In the genomic region with DNA sequence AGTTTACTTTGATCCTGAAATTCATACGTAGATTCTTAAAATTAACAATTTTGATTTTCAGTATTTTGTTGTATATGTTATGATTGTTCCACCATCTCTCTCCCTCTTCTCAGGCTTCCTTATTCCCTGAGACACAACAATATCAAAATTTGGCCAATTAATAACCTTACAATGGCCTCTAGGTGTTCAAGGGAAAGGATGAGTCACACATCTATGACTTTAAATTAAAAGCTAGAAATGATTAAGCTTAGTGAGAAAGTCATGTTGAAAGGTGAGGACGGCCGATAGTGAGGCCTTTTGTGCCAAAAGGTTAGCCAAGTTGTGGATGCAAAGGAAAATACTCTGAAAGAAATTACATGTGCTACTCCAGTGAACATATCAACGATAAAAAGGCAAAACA, we compare ENCODE assay signal across 37 cellular contexts. TPM values are rescaled to one million over a fixed set of nuclear protein-coding genes. Genes with fewer than 3 reads are reported as not detected.
"Had no signal": no experiment of that assay in that cellular context is flagged by ENCODE, and none has a peak within 500 bp of the region (broad histone marks: within the 10 kb centered on the region; RNA-seq: fewer than 3 reads in every experiment).

No MANE protein-coding gene starts in this region.

- H3K27me3 ChIP-seq: adrenal gland, body of pancreas had no signal

- H3K36me3 Mint-ChIP-seq: activated CD4-positive, alpha-beta memory T cell treated with anti-CD3 and anti-CD28 coated beads for 36 hours; activated naive CD4-positive, alpha-beta T cell treated with anti-CD3 and anti-CD28 coated beads, Interleukin-2, amount 50 U/mL, for 72 hours; activated naive CD8-positive, alpha-beta T cell treated with anti-CD3 and anti-CD28 coated beads for 36 hours; T-cell had no signal

- H3K27ac Mint-ChIP-seq: activated B cell treated with CpG ODN at 0.5 μM for 24 hours; activated CD4-positive, alpha-beta memory T cell treated with anti-CD3 and anti-CD28 coated beads for 36 hours; activated CD4-positive, alpha-beta T cell treated with anti-CD3 and anti-CD28 coated beads, Interleukin-2, amount 10 ng/mL, durations not matched to agents 24 days and 14 days; activated CD8-positive, alpha-beta T cell treated with anti-CD3 and anti-CD28 coated beads for 36 hours; activated naive CD4-positive, alpha-beta T cell treated with anti-CD3 and anti-CD28 coated beads for 36 hours; activated naive CD4-positive, alpha-beta T cell treated with anti-CD3 and anti-CD28 coated beads, Interleukin-2, amount 50 U/mL, for 72 hours; activated naive CD8-positive, alpha-beta T cell treated with anti-CD3 and anti-CD28 coated beads for 36 hours; activated T-cell treated with anti-CD3 and anti-CD28 coated beads, Interleukin-2, amount 50 U/mL, for 72 hours; activated T-helper 1 cell treated with anti-CD3 and anti-CD28 coated beads, Interleukin-12 subunit alpha, Interleukin-12 subunit beta, Interleukin-2, Interleukin-4 antibody, amounts not matched to agents 30 ng/mL and 10 ng/mL and 1 ng/mL, durations not matched to agents 14 hours and 24 hours and 36 hours; activated T-helper 17 cell treated with anti-CD3 and anti-CD28 coated beads, Interleukin-2, amount 50 U/mL, for 72 hours; T-cell; T-helper 17 cell had no signal

- H3K4me1 ChIP-seq: adrenal gland, body of pancreas had no signal

- H3K4me1 Mint-ChIP-seq: activated B cell treated with CpG ODN at 0.5 μM for 24 hours; activated CD4-positive, alpha-beta T cell treated with anti-CD3 and anti-CD28 coated beads, Interleukin-2, amount 10 ng/mL, durations not matched to agents 24 days and 14 days; activated naive CD8-positive, alpha-beta T cell treated with anti-CD3 and anti-CD28 coated beads for 36 hours; activated T-helper 17 cell treated with anti-CD3 and anti-CD28 coated beads, Interleukin-2, amount 50 U/mL, for 72 hours; T-cell; T-helper 17 cell had no signal

- ATAC-seq: activated CD8-positive, alpha-beta T cell treated with anti-CD3 and anti-CD28 coated beads for 36 hours; activated naive CD4-positive, alpha-beta T cell treated with anti-CD3 and anti-CD28 coated beads, Interleukin-2, amount 50 U/mL, for 72 hours; activated T-cell treated with anti-CD3 and anti-CD28 coated beads, Interleukin-2, amount 50 U/mL, for 4 hours; activated T-cell treated with anti-CD3 and anti-CD28 coated beads, Interleukin-2, amount 50 U/mL, for 72 hours; activated T-helper 17 cell treated with anti-CD3 and anti-CD28 coated beads, Interleukin-2, amount 50 U/mL, for 72 hours; body of pancreas; T-cell; T-helper 17 cell had no signal

- H3K9me3 ChIP-seq: adrenal gland, body of pancreas had no signal

- H3K4me3 ChIP-seq: adrenal gland, body of pancreas had no signal

- H3K4me3 Mint-ChIP-seq: activated B cell treated with CpG ODN at 0.5 μM for 24 hours; activated CD4-positive, alpha-beta memory T cell treated with anti-CD3 and anti-CD28 coated beads for 36 hours; activated CD4-positive, alpha-beta T cell treated with anti-CD3 and anti-CD28 coated beads, Interleukin-2, amount 10 ng/mL, durations not matched to agents 24 days and 14 days; activated CD8-positive, alpha-beta T cell treated with anti-CD3 and anti-CD28 coated beads for 36 hours; activated naive CD4-positive, alpha-beta T cell treated with anti-CD3 and anti-CD28 coated beads for 36 hours; activated naive CD8-positive, alpha-beta T cell treated with anti-CD3 and anti-CD28 coated beads for 36 hours; activated T-cell treated with anti-CD3 and anti-CD28 coated beads, Interleukin-2, amount 50 U/mL, for 4 hours; activated T-cell treated with anti-CD3 and anti-CD28 coated beads, Interleukin-2, amount 50 U/mL, for 72 hours; activated T-helper 1 cell treated with anti-CD3 and anti-CD28 coated beads, Interleukin-12 subunit alpha, Interleukin-12 subunit beta, Interleukin-2, Interleukin-4 antibody, amounts not matched to agents 30 ng/mL and 10 ng/mL and 1 ng/mL, durations not matched to agents 14 hours and 24 hours and 36 hours; activated T-helper 17 cell treated with anti-CD3 and anti-CD28 coated beads, Interleukin-2, amount 50 U/mL, for 72 hours; T-cell; T-helper 17 cell had no signal

- FAIRE-seq: astrocyte, TTC549 had no signal

- H3K27ac ChIP-seq: adrenal gland, body of pancreas, VCaP had no signal

- H3K27me3 Mint-ChIP-seq: activated B cell treated with CpG ODN at 0.5 μM for 24 hours; activated CD4-positive, alpha-beta memory T cell treated with anti-CD3 and anti-CD28 coated beads for 36 hours; activated CD4-positive, alpha-beta T cell treated with anti-CD3 and anti-CD28 coated beads, Interleukin-2, amount 10 ng/mL, durations not matched to agents 24 days and 14 days; activated CD8-positive, alpha-beta T cell treated with anti-CD3 and anti-CD28 coated beads for 36 hours; T-cell; T-helper 17 cell had no signal

- H3K9me3 Mint-ChIP-seq: activated B cell treated with CpG ODN at 0.5 μM for 24 hours; activated CD4-positive, alpha-beta memory T cell treated with anti-CD3 and anti-CD28 coated beads for 36 hours; activated CD4-positive, alpha-beta T cell treated with anti-CD3 and anti-CD28 coated beads, Interleukin-2, amount 10 ng/mL, durations not matched to agents 24 days and 14 days; activated CD8-positive, alpha-beta T cell treated with anti-CD3 and anti-CD28 coated beads for 36 hours; activated naive CD4-positive, alpha-beta T cell treated with anti-CD3 and anti-CD28 coated beads for 36 hours; activated naive CD8-positive, alpha-beta T cell treated with anti-CD3 and anti-CD28 coated beads for 36 hours; activated T-cell treated with anti-CD3 and anti-CD28 coated beads, Interleukin-2, amount 50 U/mL, for 4 hours; activated T-cell treated with anti-CD3 and anti-CD28 coated beads, Interleukin-2, amount 50 U/mL, for 72 hours; activated T-helper 1 cell treated with anti-CD3 and anti-CD28 coated beads, Interleukin-12 subunit alpha, Interleukin-12 subunit beta, Interleukin-2, Interleukin-4 antibody, amounts not matched to agents 30 ng/mL and 10 ng/mL and 1 ng/mL, durations not matched to agents 14 hours and 24 hours and 36 hours; activated T-helper 17 cell treated with anti-CD3 and anti-CD28 coated beads, Interleukin-2, amount 50 U/mL, for 72 hours had no signal

- DNase-seq: activated B cell treated with CpG ODN at 0.5 μM for 24 hours; activated CD4-positive, alpha-beta memory T cell treated with anti-CD3 and anti-CD28 coated beads for 36 hours; activated CD4-positive, alpha-beta T cell treated with anti-CD3 and anti-CD28 coated beads for 4 hours; activated CD4-positive, alpha-beta T cell treated with anti-CD3 and anti-CD28 coated beads, Interleukin-2, amount 10 ng/mL, durations not matched to agents 24 days and 14 days; activated CD4-positive, alpha-beta T cell treated with anti-CD3 and anti-CD28 coated beads, Interleukin-2, amount 50 U/mL, for 1 hour; activated CD4-positive, alpha-beta T cell treated with anti-CD3 and anti-CD28 coated beads, Interleukin-2, amount 50 U/mL, for 4 hours; activated CD4-positive, CD25-positive, alpha-beta regulatory T cell treated with anti-CD3 and anti-CD28 coated beads, Interleukin-2, amount 50 U/mL, for 72 hours; activated CD8-positive, alpha-beta memory T cell treated with anti-CD3 and anti-CD28 coated beads, Interleukin-2, amount 50 U/mL, for 4 hours; activated CD8-positive, alpha-beta T cell treated with anti-CD3 and anti-CD28 coated beads for 36 hours; activated effector memory CD4-positive, alpha-beta T cell treated with anti-CD3 and anti-CD28 coated beads, Interleukin-2, amount 50 U/mL, for 16 hours; activated gamma-delta T cell treated with Interleukin-2 at 50 U/mL for 16 hours; activated naive CD4-positive, alpha-beta T cell; activated naive CD4-positive, alpha-beta T cell treated with anti-CD3 and anti-CD28 coated beads for 36 hours; activated naive CD4-positive, alpha-beta T cell treated with anti-CD3 and anti-CD28 coated beads, Interleukin-2, amount 50 U/mL, for 16 hours; activated naive CD8-positive, alpha-beta T cell treated with anti-CD3 and anti-CD28 coated beads for 36 hours; activated T-cell treated with anti-CD3 and anti-CD28 coated beads for 4 hours; activated T-cell treated with anti-CD3 and anti-CD28 coated beads, Interleukin-2, amount 50 U/mL, for 1 hour; activated T-cell treated with anti-CD3 and anti-CD28 coated beads, Interleukin-2, amount 50 U/mL, for 4 hours; activated T-cell treated with anti-CD3 and anti-CD28 coated beads, Interleukin-2, amount 50 U/mL, for 72 hours; adrenal gland; amniotic stem cell; aorta; body of pancreas; central memory CD4-positive, alpha-beta T cell; T-cell; T-helper 17 cell had no signal

RNA-seq across cellular contexts. Expression of gene OR52J3, which starts 5.5 kb away (rescaled TPM):
- total RNA-seq: activated B cell treated with CpG ODN at 0.5 μM for 24 hours; activated CD4-positive, alpha-beta memory T cell treated with anti-CD3 and anti-CD28 coated beads for 36 hours; activated CD4-positive, alpha-beta T cell treated with anti-CD3 and anti-CD28 coated beads, Interleukin-2, amount 10 ng/mL, durations not matched to agents 24 days and 14 days; activated CD8-positive, alpha-beta memory T cell treated with anti-CD3 and anti-CD28 coated beads for 36 hours; activated CD8-positive, alpha-beta T cell treated with anti-CD3 and anti-CD28 coated beads for 36 hours; activated naive CD4-positive, alpha-beta T cell treated with anti-CD3 and anti-CD28 coated beads for 36 hours; activated naive CD4-positive, alpha-beta T cell treated with anti-CD3 and anti-CD28 coated beads, Interleukin-2, amount 50 U/mL, for 72 hours; activated naive CD8-positive, alpha-beta T cell treated with anti-CD3 and anti-CD28 coated beads for 36 hours; activated T-cell treated with anti-CD3 and anti-CD28 coated beads, Interleukin-2, amount 50 U/mL, for 4 hours; activated T-cell treated with anti-CD3 and anti-CD28 coated beads, Interleukin-2, amount 50 U/mL, for 72 hours; activated T-helper 1 cell treated with anti-CD3 and anti-CD28 coated beads, Interleukin-12 subunit alpha, Interleukin-12 subunit beta, Interleukin-2, Interleukin-4 antibody, amounts not matched to agents 30 ng/mL and 10 ng/mL and 1 ng/mL, durations not matched to agents 14 hours and 24 hours and 36 hours; activated T-helper 17 cell treated with anti-CD3 and anti-CD28 coated beads, Interleukin-2, amount 50 U/mL, for 72 hours; adrenal gland; aorta; astrocyte; body of pancreas; cardiac septum; cerebellum; T-cell; T-helper 1 cell treated with Interleukin-12 subunit alpha and Interleukin-12 subunit beta and Interleukin-4 antibody, amounts not matched to agents 30 ng/mL and 1 ng/mL, for 36 hours; T-helper 17 cell; T-helper 2 cell treated with Interferon-gamma antibody and Interleukin-4, amounts not matched to agents 100 ng/mL and 5 ng/mL, for 36 hours had no signal
- polyA plus RNA-seq: adrenal gland, aorta had no signal

RNA-seq across cellular contexts. Expression of gene OR52E2, which starts 18.6 kb away (rescaled TPM):
- total RNA-seq: activated B cell treated with CpG ODN at 0.5 μM for 24 hours; activated CD4-positive, alpha-beta memory T cell treated with anti-CD3 and anti-CD28 coated beads for 36 hours; activated CD4-positive, alpha-beta T cell treated with anti-CD3 and anti-CD28 coated beads, Interleukin-2, amount 10 ng/mL, durations not matched to agents 24 days and 14 days; activated CD8-positive, alpha-beta memory T cell treated with anti-CD3 and anti-CD28 coated beads for 36 hours; activated CD8-positive, alpha-beta T cell treated with anti-CD3 and anti-CD28 coated beads for 36 hours; activated naive CD4-positive, alpha-beta T cell treated with anti-CD3 and anti-CD28 coated beads for 36 hours; activated naive CD4-positive, alpha-beta T cell treated with anti-CD3 and anti-CD28 coated beads, Interleukin-2, amount 50 U/mL, for 72 hours; activated naive CD8-positive, alpha-beta T cell treated with anti-CD3 and anti-CD28 coated beads for 36 hours; activated T-cell treated with anti-CD3 and anti-CD28 coated beads, Interleukin-2, amount 50 U/mL, for 4 hours; activated T-cell treated with anti-CD3 and anti-CD28 coated beads, Interleukin-2, amount 50 U/mL, for 72 hours; activated T-helper 1 cell treated with anti-CD3 and anti-CD28 coated beads, Interleukin-12 subunit alpha, Interleukin-12 subunit beta, Interleukin-2, Interleukin-4 antibody, amounts not matched to agents 30 ng/mL and 10 ng/mL and 1 ng/mL, durations not matched to agents 14 hours and 24 hours and 36 hours; activated T-helper 17 cell treated with anti-CD3 and anti-CD28 coated beads, Interleukin-2, amount 50 U/mL, for 72 hours; adrenal gland; aorta; astrocyte; body of pancreas; cardiac septum; cerebellum; T-cell; T-helper 1 cell treated with Interleukin-12 subunit alpha and Interleukin-12 subunit beta and Interleukin-4 antibody, amounts not matched to agents 30 ng/mL and 1 ng/mL, for 36 hours; T-helper 17 cell; T-helper 2 cell treated with Interferon-gamma antibody and Interleukin-4, amounts not matched to agents 100 ng/mL and 5 ng/mL, for 36 hours had no signal
- polyA plus RNA-seq: adrenal gland, aorta had no signal

RNA-seq across cellular contexts. Expression of gene OR52E1, which starts 28.5 kb away (rescaled TPM):
- total RNA-seq: activated B cell treated with CpG ODN at 0.5 μM for 24 hours; activated CD4-positive, alpha-beta memory T cell treated with anti-CD3 and anti-CD28 coated beads for 36 hours; activated CD4-positive, alpha-beta T cell treated with anti-CD3 and anti-CD28 coated beads, Interleukin-2, amount 10 ng/mL, durations not matched to agents 24 days and 14 days; activated CD8-positive, alpha-beta memory T cell treated with anti-CD3 and anti-CD28 coated beads for 36 hours; activated CD8-positive, alpha-beta T cell treated with anti-CD3 and anti-CD28 coated beads for 36 hours; activated naive CD4-positive, alpha-beta T cell treated with anti-CD3 and anti-CD28 coated beads for 36 hours; activated naive CD4-positive, alpha-beta T cell treated with anti-CD3 and anti-CD28 coated beads, Interleukin-2, amount 50 U/mL, for 72 hours; activated naive CD8-positive, alpha-beta T cell treated with anti-CD3 and anti-CD28 coated beads for 36 hours; activated T-cell treated with anti-CD3 and anti-CD28 coated beads, Interleukin-2, amount 50 U/mL, for 4 hours; activated T-cell treated with anti-CD3 and anti-CD28 coated beads, Interleukin-2, amount 50 U/mL, for 72 hours; activated T-helper 1 cell treated with anti-CD3 and anti-CD28 coated beads, Interleukin-12 subunit alpha, Interleukin-12 subunit beta, Interleukin-2, Interleukin-4 antibody, amounts not matched to agents 30 ng/mL and 10 ng/mL and 1 ng/mL, durations not matched to agents 14 hours and 24 hours and 36 hours; activated T-helper 17 cell treated with anti-CD3 and anti-CD28 coated beads, Interleukin-2, amount 50 U/mL, for 72 hours; adrenal gland; aorta; astrocyte; body of pancreas; cardiac septum; T-cell; T-helper 1 cell treated with Interleukin-12 subunit alpha and Interleukin-12 subunit beta and Interleukin-4 antibody, amounts not matched to agents 30 ng/mL and 1 ng/mL, for 36 hours; T-helper 17 cell; T-helper 2 cell treated with Interferon-gamma antibody and Interleukin-4, amounts not matched to agents 100 ng/mL and 5 ng/mL, for 36 hours had no signal
- polyA plus RNA-seq: adrenal gland, aorta had no signal

RNA-seq across cellular contexts. Expression of gene OR51L1, which starts 46.2 kb away (rescaled TPM):
- total RNA-seq: activated B cell treated with CpG ODN at 0.5 μM for 24 hours; activated CD4-positive, alpha-beta memory T cell treated with anti-CD3 and anti-CD28 coated beads for 36 hours; activated CD4-positive, alpha-beta T cell treated with anti-CD3 and anti-CD28 coated beads, Interleukin-2, amount 10 ng/mL, durations not matched to agents 24 days and 14 days; activated CD8-positive, alpha-beta memory T cell treated with anti-CD3 and anti-CD28 coated beads for 36 hours; activated CD8-positive, alpha-beta T cell treated with anti-CD3 and anti-CD28 coated beads for 36 hours; activated naive CD4-positive, alpha-beta T cell treated with anti-CD3 and anti-CD28 coated beads for 36 hours; activated naive CD4-positive, alpha-beta T cell treated with anti-CD3 and anti-CD28 coated beads, Interleukin-2, amount 50 U/mL, for 72 hours; activated naive CD8-positive, alpha-beta T cell treated with anti-CD3 and anti-CD28 coated beads for 36 hours; activated T-cell treated with anti-CD3 and anti-CD28 coated beads, Interleukin-2, amount 50 U/mL, for 4 hours; activated T-cell treated with anti-CD3 and anti-CD28 coated beads, Interleukin-2, amount 50 U/mL, for 72 hours; activated T-helper 1 cell treated with anti-CD3 and anti-CD28 coated beads, Interleukin-12 subunit alpha, Interleukin-12 subunit beta, Interleukin-2, Interleukin-4 antibody, amounts not matched to agents 30 ng/mL and 10 ng/mL and 1 ng/mL, durations not matched to agents 14 hours and 24 hours and 36 hours; activated T-helper 17 cell treated with anti-CD3 and anti-CD28 coated beads, Interleukin-2, amount 50 U/mL, for 72 hours; adrenal gland; aorta; astrocyte; body of pancreas; cardiac septum; cerebellum; T-cell; T-helper 1 cell treated with Interleukin-12 subunit alpha and Interleukin-12 subunit beta and Interleukin-4 antibody, amounts not matched to agents 30 ng/mL and 1 ng/mL, for 36 hours; T-helper 17 cell; T-helper 2 cell treated with Interferon-gamma antibody and Interleukin-4, amounts not matched to agents 100 ng/mL and 5 ng/mL, for 36 hours had no signal
- polyA plus RNA-seq: adrenal gland, aorta had no signal
